Comparison of ENCODE assay signal across 8 cellular contexts in genomic region chr15:99485992-99486370, GRCh38.
DNase-seq lines count a peak whose midpoint lies in the region; ATAC-seq, FAIRE-seq and TF ChIP-seq lines count a peak whose summit lies in the region.

No MANE protein-coding gene starts in this region.

- peaks cover 10 to 21% of the 10 kb centered on the region in 2 donors for H3K4me1 Mint-ChIP-seq in natural killer cell

- no peaks in the 10 kb centered on the region for H3K36me3 Mint-ChIP-seq in natural killer cell

- peak overlapping the region in 1 of 2 donors; percentile 30 for H3K9ac ChIP-seq in mucosa of rectum (ENCODE audit: low read depth in 1 of 2, low read length in 2 of 2)

- TF ChIP-seq CTCF in A549 (IDR thresholded peaks at IDR 0.05): no peak
- no peak for TF ChIP-seq CTCF in choroid plexus epithelial cell (conservative IDR thresholded peaks at IDR 0.05; ENCODE audit: low read depth, low read length)
- no peak for TF ChIP-seq CTCF in natural killer cell (IDR thresholded peaks at IDR 0.05)
- no peak for TF ChIP-seq CTCF in GM20000 (IDR thresholded peaks at IDR 0.05; ENCODE audit: extremely low read depth, missing control alignments)

- 63% methylated on average over 9 of the region's 9 CpGs for WGBS in A549 (ENCODE audit: missing lambda C conversion rate)

- H3K9me3 Mint-ChIP-seq in natural killer cell: no peaks in the 10 kb centered on the region

- H3K27ac ChIP-seq in A549 (peak overlapping the region; percentile 47 to 80; a peak in 5 of 6 replicates), mucosa of rectum (ENCODE audit: low read depth in 2 of 2, low read length in 2 of 2) (peak overlapping the region; percentile 14 to 50)

- TF ChIP-seq EP300 in A549 (IDR thresholded peaks at IDR 0.05): no peak

- TF ChIP-seq RAD21 in A549 (conservative IDR thresholded peaks at IDR 0.05 in 1 of 2, IDR thresholded peaks at IDR 0.05 in 1 of 2): no peak

- H3K4me3 ChIP-seq in A549: peak overlapping the region; percentile 45
- H3K4me3 ChIP-seq in choroid plexus epithelial cell (ENCODE audit: low read depth, low read length): peak overlapping the region; percentile 53
- peak overlapping the region; percentile 52 to 69 for H3K4me3 ChIP-seq in mucosa of rectum (ENCODE audit: low read length in 2 of 2)

- H3K9me3 ChIP-seq in A549 (no peaks in the 10 kb centered on the region), mucosa of rectum (ENCODE audit: control insufficient read depth in 2 of 2, low read length in 2 of 2) (no peaks in the 10 kb centered on the region)

- intact Hi-C loops in natural killer cell (cut with micrococcal nuclease): no loop called here

- no peak overlapping the region for H3K4me3 Mint-ChIP-seq in natural killer cell

- POLR2A ChIA-PET in A549 (lab: Yijun Ruan, JAX): interaction anchor here (0.8 kb wide), 1 partner anchor 9 kb away, joined by 3 read pairs; no protein-coding TSS in a partner anchor

- no peak overlapping the region for H3K27ac Mint-ChIP-seq in natural killer cell

- H3K4me2 ChIP-seq in A549: peak overlapping the region; percentile 76

- CTCF ChIA-PET in A549 (lab: Yijun Ruan, JAX): interaction anchor here (0.6 to 1.8 kb wide), 4 partner anchors 9 to 385 kb away, joined by 3 to 5 read pairs (median 3); no protein-coding TSS in a partner anchor

- H3K4me1 ChIP-seq in A549: peaks cover 13% of the 10 kb centered on the region
- peaks cover 3 to 10% of the 10 kb centered on the region in 2 donors for H3K4me1 ChIP-seq in mucosa of rectum (ENCODE audit: control insufficient read depth in 2 of 2, insufficient read depth in 2 of 2, low read length in 2 of 2)

- no peaks in the 10 kb centered on the region for H3K36me3 ChIP-seq in mucosa of rectum (ENCODE audit: control insufficient read depth in 2 of 2, insufficient read depth in 2 of 2, low read length in 2 of 2)

- peak; percentile 37 to 58; a peak in 5 of 6 replicates for ATAC-seq in A549
- no peak for ATAC-seq in natural killer cell
- no peak for ATAC-seq in GM21825 (IDR thresholded peaks at IDR 0.05; ENCODE audit: unreplicated experiment)
- ATAC-seq in GM21723 (IDR thresholded peaks at IDR 0.05; ENCODE audit: unreplicated experiment): no peak

- no peak for TF ChIP-seq POLR2A in A549 (IDR thresholded peaks at IDR 0.05; ENCODE audit: low read length)

- H3K27me3 Mint-ChIP-seq in natural killer cell (ENCODE audit: low read depth in 2 of 2): peaks cover 20 to 25% of the 10 kb centered on the region in 2 donors

- FAIRE-seq in A549 (lab: Jason Lieb, UNC): no peak

- DNase-seq in A549 (ENCODE audit: low read depth in 1 of 2, low spot score in 1 of 2) (no peak), HT-29 (ENCODE audit: low spot score) (peak; percentile 9), choroid plexus epithelial cell (ENCODE audit: low read depth) (no peak), natural killer cell (no peak), GM20000 (ENCODE audit: low spot score) (no peak)

- H3K27me3 ChIP-seq in mucosa of rectum (ENCODE audit: control insufficient read depth in 2 of 2, insufficient read depth in 2 of 2, low read length in 2 of 2): no peaks in the 10 kb centered on the region

TF ChIP-seq in A549, 52 proteins besides CTCF, POLR2A, EP300 and RAD21:
- TF ChIP-seq RFX5 (IDR thresholded peaks at IDR 0.05) (no peak), ZC3H11A (IDR thresholded peaks at IDR 0.05) (no peak), HES2 (IDR thresholded peaks at IDR 0.05) (no peak), ESRRA (IDR thresholded peaks at IDR 0.05; ENCODE audit: borderline replicate concordance, low read length) (no peak), CBX2 (IDR thresholded peaks at IDR 0.05; ENCODE audit: borderline replicate concordance, low read depth) (no peak), KDM5A (IDR thresholded peaks at IDR 0.05) (no peak), ATOH8 (CRISPR knock-in tag; IDR thresholded peaks at IDR 0.05; ENCODE audit: low read depth) (no peak), HOXB5 (CRISPR knock-in tag; IDR thresholded peaks at IDR 0.05) (no peak), JUNB (IDR thresholded peaks at IDR 0.05) (no peak), HEYL (CRISPR knock-in tag; IDR thresholded peaks at IDR 0.05) (no peak), RARB (CRISPR knock-in tag; IDR thresholded peaks at IDR 0.05) (no peak), MAZ (IDR thresholded peaks at IDR 0.05; ENCODE audit: borderline replicate concordance, low read depth, low read length) (no peak), PHF8 (IDR thresholded peaks at IDR 0.05; ENCODE audit: borderline replicate concordance, low read depth) (no peak), RCOR1 (IDR thresholded peaks at IDR 0.05; ENCODE audit: low read depth, low read length) (no peak), ZFP36 (IDR thresholded peaks at IDR 0.05; ENCODE audit: borderline replicate concordance, partially characterized antibody) (no peak)

Comparison
In these comparisons a context has a peak if more than half of its experiments do, and no peak if none do; other contexts are left out.
1. ATAC-seq: peak in A549 (2 of 2); none in natural killer cell (0 of 3), GM21825 (single experiment) and GM21723 (single experiment).
2. Peak in every context shown above with its lines, with median percentiles within 50 percentile points of each other: H3K4me3 ChIP-seq.